In the genomic region with DNA sequence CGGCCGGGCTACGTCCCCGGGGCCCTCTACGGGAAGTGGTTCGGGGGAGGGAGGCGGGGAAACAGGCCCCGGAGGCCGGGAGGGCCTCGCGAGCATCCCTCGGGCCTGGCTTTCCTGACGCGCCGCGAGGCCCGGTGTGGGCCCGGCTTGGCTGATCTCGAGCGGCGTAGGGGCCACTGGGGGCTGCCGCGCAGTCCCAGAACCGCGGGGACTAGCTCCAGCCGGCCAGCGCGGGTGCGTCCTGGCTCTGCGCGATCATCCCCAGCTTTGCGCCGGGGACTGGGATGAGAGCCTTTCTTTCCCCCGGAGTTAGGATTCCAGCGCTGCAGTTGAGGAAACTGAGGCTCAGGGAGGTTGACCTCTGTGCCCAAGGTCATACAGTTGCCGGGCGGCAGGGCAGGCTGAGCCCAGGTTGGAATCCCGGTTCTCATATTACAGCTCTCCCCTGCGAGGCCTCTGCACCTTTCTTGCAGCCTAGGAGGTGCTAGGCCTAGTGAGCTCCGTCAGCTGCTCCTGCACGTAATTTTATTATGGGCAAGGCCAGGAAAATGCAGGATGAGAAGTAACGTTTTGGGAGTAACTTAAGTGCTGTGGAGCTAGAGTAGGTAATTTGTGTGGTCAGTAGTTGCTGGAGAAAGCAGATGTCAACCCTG, we compare ENCODE assay signal across 8 cellular contexts. TPM values are rescaled to one million over a fixed set of nuclear protein-coding genes. Genes with fewer than 3 reads are reported as not detected.
DNase-seq lines count a peak whose midpoint lies in the region; ATAC-seq and TF ChIP-seq lines count a peak whose summit lies in the region.

No MANE protein-coding gene starts in this region.

- H3K79me2 ChIP-seq in trophoblast cell (ENCODE audit: control insufficient read depth, insufficient read depth, low read length, poor library complexity): peaks cover 8% of the 10 kb centered on the region

- H3K36me3 ChIP-seq in heart left ventricle: no peaks in the 10 kb centered on the region
- H3K36me3 ChIP-seq in trophoblast cell (ENCODE audit: control insufficient read depth in 1 of 2, insufficient read depth in 2 of 2, low read length in 2 of 2): no peaks in the 10 kb centered on the region

- no peaks in the 10 kb centered on the region for H3K9me3 ChIP-seq in heart left ventricle
- no peaks in the 10 kb centered on the region for H3K9me3 ChIP-seq in trophoblast cell (ENCODE audit: insufficient read depth, low read depth, low read length)

- peak in 3 of 4 donors; percentile 7 to 12 (median 11) for ATAC-seq in heart left ventricle
- ATAC-seq in GM21619 (IDR thresholded peaks at IDR 0.05; ENCODE audit: unreplicated experiment): no peak

- peaks cover 68% of the 10 kb centered on the region for H3K4me1 Mint-ChIP-seq in activated CD4-positive, alpha-beta T cell treated with anti-CD3 and anti-CD28 coated beads, Interleukin-2, amount 10 ng/mL, durations not matched to agents 24 days and 14 days

- H3K79me1 ChIP-seq in trophoblast cell (ENCODE audit: low read length): peaks cover 26% of the 10 kb centered on the region

- peak overlapping the region; percentile 17 for H2BK5ac ChIP-seq in trophoblast cell (ENCODE audit: low read depth, low read length, poor library complexity)

- H2BK12ac ChIP-seq in trophoblast cell (ENCODE audit: low read length): peak overlapping the region; percentile 60

- H3K9me3 Mint-ChIP-seq in activated CD4-positive, alpha-beta T cell treated with anti-CD3 and anti-CD28 coated beads, Interleukin-2, amount 10 ng/mL, durations not matched to agents 24 days and 14 days: no peaks in the 10 kb centered on the region

- no peak overlapping the region for H3K23ac ChIP-seq in trophoblast cell (ENCODE audit: low read length)

- no peak for TF ChIP-seq POLR2A in heart left ventricle (IDR thresholded peaks at IDR 0.05)

- peak overlapping the region; percentile 13 for H3K18ac ChIP-seq in trophoblast cell (ENCODE audit: low read length)

- H3K14ac ChIP-seq in trophoblast cell (ENCODE audit: low read length): peak overlapping the region; percentile 55

- peak overlapping the region; percentile 67 for H2BK120ac ChIP-seq in trophoblast cell (ENCODE audit: insufficient read depth, low read length, poor library complexity)

- peak overlapping the region; percentile 89 for H3K27ac Mint-ChIP-seq in activated CD4-positive, alpha-beta T cell treated with anti-CD3 and anti-CD28 coated beads, Interleukin-2, amount 10 ng/mL, durations not matched to agents 24 days and 14 days

- H3K27me3 ChIP-seq in heart left ventricle (no peaks in the 10 kb centered on the region), trophoblast cell (ENCODE audit: insufficient read depth, low read length) (no peaks in the 10 kb centered on the region)

- TF ChIP-seq CTCF in heart left ventricle (IDR thresholded peaks at IDR 0.05): no peak

- H4K12ac ChIP-seq in trophoblast cell (ENCODE audit: low read depth, low read length): no peak overlapping the region

- H2AFZ ChIP-seq in trophoblast cell (ENCODE audit: insufficient read depth, low read length, poor library complexity): peak overlapping the region; percentile 44

- H3K4me3 ChIP-seq in heart left ventricle (peak overlapping the region; percentile 66 to 95 (median 86)), trophoblast cell (ENCODE audit: low read depth, low read length) (peak overlapping the region; percentile 78)

- peaks cover 5% of the 10 kb centered on the region for H3K36me3 Mint-ChIP-seq in activated CD4-positive, alpha-beta T cell treated with anti-CD3 and anti-CD28 coated beads, Interleukin-2, amount 10 ng/mL, durations not matched to agents 24 days and 14 days (ENCODE audit: low read depth)

- H3K4me3 Mint-ChIP-seq in activated CD4-positive, alpha-beta T cell treated with anti-CD3 and anti-CD28 coated beads, Interleukin-2, amount 10 ng/mL, durations not matched to agents 24 days and 14 days: peak overlapping the region; percentile 92

- peak overlapping the region; percentile 41 for H4K91ac ChIP-seq in trophoblast cell (ENCODE audit: low read depth, low read length)

- peak overlapping the region; percentile 41 for H4K8ac ChIP-seq in trophoblast cell (ENCODE audit: low read depth, low read length)

- no peaks in the 10 kb centered on the region for H3K27me3 Mint-ChIP-seq in activated CD4-positive, alpha-beta T cell treated with anti-CD3 and anti-CD28 coated beads, Interleukin-2, amount 10 ng/mL, durations not matched to agents 24 days and 14 days

- WGBS in heart left ventricle, 4 donors: 0 to 1% (median 1%) methylated on average over 8 to 42 of the region's 42 CpGs
- no CpG with 5 or more reads among the region's 42 CpGs for WGBS in trophoblast cell (ENCODE audit: extremely low coverage, insufficient coverage, insufficient read length)

- H3K4me1 ChIP-seq in heart left ventricle (peaks cover 10 to 79% (median 37%) of the 10 kb centered on the region in 12 donors), trophoblast cell (ENCODE audit: control insufficient read depth in 1 of 2, insufficient read depth in 2 of 2, low read length in 2 of 2) (peaks cover 22 to 57% of the 10 kb centered on the region in 2 experiments)

- H3K4me2 ChIP-seq in trophoblast cell (ENCODE audit: low read length): peak overlapping the region; percentile 95

- H3K9ac ChIP-seq in trophoblast cell (ENCODE audit: low read length): peak overlapping the region; percentile 87

- DNase-seq in activated CD4-positive, alpha-beta T cell treated with anti-CD3 and anti-CD28 coated beads, Interleukin-2, amount 10 ng/mL, durations not matched to agents 24 days and 14 days: peak; percentile 76
- DNase-seq in activated CD4-positive, alpha-beta T cell treated with anti-CD3 and anti-CD28 coated beads for 1 hour: no peak
- DNase-seq in Kasumi-1 (lab: John Stamatoyannopoulos, UW): peak; percentile 35 to 52
- peak; percentile 65 for DNase-seq in activated CD8-positive, alpha-beta memory T cell treated with anti-CD3 and anti-CD28 coated beads, Interleukin-2, amount 50 U/mL, for 48 hours
- DNase-seq in heart left ventricle: peak in 1 of 5 donors; percentile 36
- peak in 1 of 2 donors; percentile 19 for DNase-seq in trophoblast cell
- no peak for DNase-seq in cortex of kidney (lab: John Stamatoyannopoulos, UW)

- H3K27ac ChIP-seq in heart left ventricle (peak overlapping the region in 11 of 12 donors; percentile 74 to 93 (median 88)), trophoblast cell (ENCODE audit: low read depth, low read length) (peak overlapping the region; percentile 65)

- peak overlapping the region; percentile 19 for H3K4ac ChIP-seq in trophoblast cell (ENCODE audit: low read depth, low read length)

- intact Hi-C loops in activated CD4-positive, alpha-beta T cell treated with anti-CD3 and anti-CD28 coated beads, Interleukin-2, amount 10 ng/mL, durations not matched to agents 24 days and 14 days (cut with micrococcal nuclease): loop anchor here (1.0 to 2.0 kb wide), 2 partner anchors 28 to 84 kb away; no protein-coding TSS in a partner anchor
- intact Hi-C loops in heart left ventricle (cut with DNase I): loop anchor here in 4 of 10 donors (2.0 to 5.0 kb wide), 3 partner anchors 32 to 55 kb away; no protein-coding TSS in a partner anchor

- H2AK5ac ChIP-seq in trophoblast cell (ENCODE audit: low read length): no peak overlapping the region

RNA-seq across cellular contexts. Expression of a gene that starts 0.5 kb away (rescaled TPM):
- 46.3 and 52.3 TPM in 2 replicates for total RNA-seq in activated CD4-positive, alpha-beta T cell treated with anti-CD3 and anti-CD28 coated beads, Interleukin-2, amount 10 ng/mL, durations not matched to agents 24 days and 14 days
- total RNA-seq in heart left ventricle: 10 to 100 TPM; 24.3 to 54.8 (median 43.8) TPM
- 10 to 100 TPM; 15.0 to 57.1 TPM for polyA plus RNA-seq in heart left ventricle
- polyA plus RNA-seq in trophoblast cell (2013): 11.7 and 12.4 TPM in 2 replicates

Comparison
In these comparisons a context has a peak if more than half of its experiments do, and no peak if none do; other contexts are left out.
1. DNase-seq: peak in activated CD4-positive, alpha-beta T cell treated with anti-CD3 and anti-CD28 coated beads, Interleukin-2, amount 10 ng/mL, durations not matched to agents 24 days and 14 days (single experiment), Kasumi-1 (2 of 2) and activated CD8-positive, alpha-beta memory T cell treated with anti-CD3 and anti-CD28 coated beads, Interleukin-2, amount 50 U/mL, for 48 hours (single experiment); none in activated CD4-positive, alpha-beta T cell treated with anti-CD3 and anti-CD28 coated beads for 1 hour (single experiment) and cortex of kidney (single experiment).